ENCODE assay signal across 7 cellular contexts in genomic region chr5:90802695-90803317, GRCh38.
DNase-seq lines count a peak whose midpoint lies in the region; ATAC-seq and TF ChIP-seq lines count a peak whose summit lies in the region.

No MANE protein-coding gene starts in this region.

- peaks cover 11% of the 10 kb centered on the region for H3K36me3 Mint-ChIP-seq in nephron (ENCODE audit: low read depth)

- no peak overlapping the region for H3K4me3 Mint-ChIP-seq in nephron

- TF ChIP-seq CTCF in nephron (IDR thresholded peaks at IDR 0.05; ENCODE audit: unreplicated experiment in 3 of 3): peak; percentile 71 to 81 (median 80)

- H3K27me3 Mint-ChIP-seq in nephron (ENCODE audit: low read depth): no peaks in the 10 kb centered on the region

- ATAC-seq in GM18861 (IDR thresholded peaks at IDR 0.05; ENCODE audit: unreplicated experiment) (peak; percentile 91), HG03066 (IDR thresholded peaks at IDR 0.05; ENCODE audit: low read depth, unreplicated experiment) (peak; percentile 83)

- H3K4me1 Mint-ChIP-seq in nephron: peaks cover 8% of the 10 kb centered on the region

- no peak overlapping the region for H3K27ac Mint-ChIP-seq in nephron

- H3K9me3 Mint-ChIP-seq in nephron: peaks cover 19% of the 10 kb centered on the region

- DNase-seq in DMS53 (lab: John Stamatoyannopoulos, UW) (peak; percentile 79), NCI-H774 (lab: John Stamatoyannopoulos, UW) (peak; percentile 12), dermis blood vessel endothelial cell (peak; percentile 62), NCI-H345 (lab: John Stamatoyannopoulos, UW) (no peak)
